Comparison of ENCODE assay signal across 25 cellular contexts in genomic region chr5:69275563-69275962, GRCh38.
"Had no signal": no experiment of that assay in that cellular context is flagged by ENCODE, and none has a peak within 500 bp of the region (broad histone marks: within the 10 kb centered on the region; RNA-seq: fewer than 3 reads in every experiment).

No MANE protein-coding gene starts in this region.

- FAIRE-seq: small intestine had no signal

- H3K27me3 ChIP-seq: heart left ventricle, sigmoid colon, stomach, testis, thyroid gland, transverse colon, upper lobe of left lung, vagina had no signal

- H3K9me3 ChIP-seq: heart left ventricle, left ventricle myocardium inferior, psoas muscle, sigmoid colon, stomach, testis, thyroid gland, transverse colon, upper lobe of left lung, vagina had no signal

- H3K27ac Mint-ChIP-seq: memory B cell; naive thymus-derived CD8-positive, alpha-beta T cell; nephron; stimulated activated naive B cell treated with anti-CD40 and anti-IgM and Interleukin-4, amounts not matched to agents 10 μg/mL and 1 μg/mL and 100 μg/mL, for 72 hours had no signal

- H3K9me3 Mint-ChIP-seq: memory B cell; naive thymus-derived CD8-positive, alpha-beta T cell; nephron; neural crest cell; stimulated activated naive B cell treated with anti-CD40 and anti-IgM and Interleukin-4, amounts not matched to agents 10 μg/mL and 1 μg/mL and 100 μg/mL, for 72 hours had no signal

- H3K79me2 ChIP-seq: parathyroid adenoma had no signal

- ATAC-seq: naive thymus-derived CD8-positive, alpha-beta T cell; stimulated activated naive B cell treated with anti-CD40 and anti-IgM and Interleukin-4, amounts not matched to agents 10 μg/mL and 1 μg/mL and 100 μg/mL, for 72 hours; stimulated activated naive CD8-positive, alpha-beta T cell treated with anti-CD3 and anti-CD28 coated beads, Interleukin-15, Interleukin-2, amounts not matched to agents 100 U/mL and 50 U/mL, for 24 hours had no signal

- DNase-seq: heart left ventricle; islet precursor cell; left ventricle myocardium inferior; naive thymus-derived CD8-positive, alpha-beta T cell; nucleus accumbens; psoas muscle; sigmoid colon; small intestine; stimulated activated CD4-positive, alpha-beta T cell treated with anti-CD3 and anti-CD28 coated beads, Interleukin-1b, Interleukin-23, amount 100 ng/mL, for 48 hours; stimulated activated CD4-positive, alpha-beta T cell treated with anti-CD3 and anti-CD28 coated beads, Interleukin-2, amount 100 ng/mL, for 48 hours; stimulated activated CD4-positive, alpha-beta T cell treated with anti-CD3 and anti-CD28 coated beads, Interleukin-4, amount 100 ng/mL, for 4 hours; stimulated activated CD8-positive, alpha-beta memory T cell treated with anti-CD3 and anti-CD28 coated beads, Interleukin-4, amount 100 ng/mL, for 48 hours; stimulated activated naive B cell treated with anti-CD40 and anti-IgM and Interleukin-4, amounts not matched to agents 10 μg/mL and 1 μg/mL and 100 μg/mL, for 72 hours; stimulated activated naive CD8-positive, alpha-beta T cell treated with anti-CD3 and anti-CD28 coated beads, Interleukin-15, Interleukin-2, amounts not matched to agents 100 U/mL and 50 U/mL, for 24 hours; stomach; testis; thyroid gland; transverse colon; upper lobe of left lung had no signal

- H3K27me3 Mint-ChIP-seq: memory B cell; naive thymus-derived CD8-positive, alpha-beta T cell; stimulated activated naive B cell treated with anti-CD40 and anti-IgM and Interleukin-4, amounts not matched to agents 10 μg/mL and 1 μg/mL and 100 μg/mL, for 72 hours had no signal

- H3K4me3 ChIP-seq: heart left ventricle, left ventricle myocardium inferior, lung, psoas muscle, sigmoid colon, stomach, testis, thyroid gland, transverse colon, upper lobe of left lung, vagina had no signal

- H3K4me3 Mint-ChIP-seq: memory B cell; naive thymus-derived CD8-positive, alpha-beta T cell; nephron; neural crest cell; stimulated activated naive B cell treated with anti-CD40 and anti-IgM and Interleukin-4, amounts not matched to agents 10 μg/mL and 1 μg/mL and 100 μg/mL, for 72 hours had no signal

- H3K9ac ChIP-seq: parathyroid adenoma had no signal

- H3K4me1 ChIP-seq: parathyroid adenoma, psoas muscle, testis, thyroid gland, upper lobe of left lung, vagina had no signal

- H3K27ac ChIP-seq: heart left ventricle, left ventricle myocardium inferior, parathyroid adenoma, psoas muscle, testis, thyroid gland, upper lobe of left lung, vagina had no signal

- H3K4me1 Mint-ChIP-seq: memory B cell, nephron, neural crest cell had no signal

- H2AFZ ChIP-seq: parathyroid adenoma had no signal
